ENCODE assay signal across 1 cellular context in the genomic region with DNA sequence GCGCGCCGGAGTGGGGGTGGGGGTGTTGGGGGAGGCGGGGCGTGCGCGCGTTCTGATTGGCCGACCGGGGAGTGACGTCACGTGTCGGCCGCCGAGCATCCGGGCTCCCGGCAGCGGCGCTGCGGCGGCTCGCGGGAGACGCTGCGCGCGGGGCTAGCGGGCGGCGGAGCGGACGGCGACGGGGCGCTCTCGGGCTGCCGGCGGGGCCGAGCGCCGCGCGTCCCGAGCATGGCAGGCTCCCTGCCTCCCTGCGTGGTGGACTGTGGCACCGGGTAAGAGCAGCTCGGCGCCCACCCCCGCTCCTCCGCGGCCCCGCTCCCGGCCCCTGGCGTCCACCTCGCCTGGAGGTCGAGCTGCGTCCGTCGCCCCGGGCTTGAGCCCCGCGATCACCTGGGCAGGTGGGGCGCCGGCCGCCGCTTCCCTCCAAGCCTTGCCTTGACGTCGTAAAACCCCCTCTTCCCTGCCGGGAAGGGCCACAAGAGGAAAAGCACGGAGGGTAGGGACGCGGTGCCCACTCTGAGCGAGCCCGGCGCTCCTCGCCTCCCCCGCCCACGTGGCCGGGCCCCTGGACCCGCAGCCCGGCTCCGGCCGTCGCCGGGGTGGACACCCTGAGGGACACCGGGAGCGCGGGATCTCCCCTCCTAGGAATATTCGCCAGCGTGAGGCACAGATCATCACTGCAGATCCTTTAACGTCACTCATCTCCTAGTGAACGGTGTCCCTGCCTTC.
TF ChIP-seq lines count a peak whose summit lies in the region.

ACTR3B (plus strand) TSS at position 98 of the 729 bp plus-strand sequence; CDS start at position 229, 131 bp downstream.

TF ChIP-seq in HEK293, 187 proteins besides CTCF, POLR2A, EP300 and RAD21 (continued from another document):
- TF ChIP-seq, protein P1, sequence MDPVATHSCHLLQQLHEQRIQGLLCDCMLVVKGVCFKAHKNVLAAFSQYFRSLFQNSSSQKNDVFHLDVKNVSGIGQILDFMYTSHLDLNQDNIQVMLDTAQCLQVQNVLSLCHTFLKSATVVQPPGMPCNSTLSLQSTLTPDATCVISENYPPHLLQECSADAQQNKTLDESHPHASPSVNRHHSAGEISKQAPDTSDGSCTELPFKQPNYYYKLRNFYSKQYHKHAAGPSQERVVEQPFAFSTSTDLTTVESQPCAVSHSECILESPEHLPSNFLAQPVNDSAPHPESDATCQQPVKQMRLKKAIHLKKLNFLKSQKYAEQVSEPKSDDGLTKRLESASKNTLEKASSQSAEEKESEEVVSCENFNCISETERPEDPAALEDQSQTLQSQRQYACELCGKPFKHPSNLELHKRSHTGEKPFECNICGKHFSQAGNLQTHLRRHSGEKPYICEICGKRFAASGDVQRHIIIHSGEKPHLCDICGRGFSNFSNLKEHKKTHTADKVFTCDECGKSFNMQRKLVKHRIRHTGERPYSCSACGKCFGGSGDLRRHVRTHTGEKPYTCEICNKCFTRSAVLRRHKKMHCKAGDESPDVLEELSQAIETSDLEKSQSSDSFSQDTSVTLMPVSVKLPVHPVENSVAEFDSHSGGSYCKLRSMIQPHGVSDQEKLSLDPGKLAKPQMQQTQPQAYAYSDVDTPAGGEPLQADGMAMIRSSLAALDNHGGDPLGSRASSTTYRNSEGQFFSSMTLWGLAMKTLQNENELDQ (tag by site-specific recombination; IDR thresholded peaks at IDR 0.05; ENCODE audit: low read depth) = no peak
- TF ChIP-seq, protein P2, sequence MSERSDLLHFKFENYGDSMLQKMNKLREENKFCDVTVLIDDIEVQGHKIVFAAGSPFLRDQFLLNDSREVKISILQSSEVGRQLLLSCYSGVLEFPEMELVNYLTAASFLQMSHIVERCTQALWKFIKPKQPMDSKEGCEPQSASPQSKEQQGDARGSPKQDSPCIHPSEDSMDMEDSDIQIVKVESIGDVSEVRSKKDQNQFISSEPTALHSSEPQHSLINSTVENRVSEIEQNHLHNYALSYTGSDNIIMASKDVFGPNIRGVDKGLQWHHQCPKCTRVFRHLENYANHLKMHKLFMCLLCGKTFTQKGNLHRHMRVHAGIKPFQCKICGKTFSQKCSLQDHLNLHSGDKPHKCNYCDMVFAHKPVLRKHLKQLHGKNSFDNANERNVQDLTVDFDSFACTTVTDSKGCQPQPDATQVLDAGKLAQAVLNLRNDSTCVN (tag by site-specific recombination; optimal IDR thresholded peaks at IDR 0.05) = peak; percentile 92
- TF ChIP-seq ZNF624 (tag by site-specific recombination; IDR thresholded peaks at IDR 0.05) = no peak
- TF ChIP-seq GLI4 (tag by site-specific recombination; IDR thresholded peaks at IDR 0.05) = no peak
- no peak for TF ChIP-seq MZF1 (tag by site-specific recombination; IDR thresholded peaks at IDR 0.05; ENCODE audit: borderline replicate concordance)
- TF ChIP-seq REPIN1 (tag by site-specific recombination; IDR thresholded peaks at IDR 0.05; ENCODE audit: low read depth) = no peak
- TF ChIP-seq, protein P3, sequence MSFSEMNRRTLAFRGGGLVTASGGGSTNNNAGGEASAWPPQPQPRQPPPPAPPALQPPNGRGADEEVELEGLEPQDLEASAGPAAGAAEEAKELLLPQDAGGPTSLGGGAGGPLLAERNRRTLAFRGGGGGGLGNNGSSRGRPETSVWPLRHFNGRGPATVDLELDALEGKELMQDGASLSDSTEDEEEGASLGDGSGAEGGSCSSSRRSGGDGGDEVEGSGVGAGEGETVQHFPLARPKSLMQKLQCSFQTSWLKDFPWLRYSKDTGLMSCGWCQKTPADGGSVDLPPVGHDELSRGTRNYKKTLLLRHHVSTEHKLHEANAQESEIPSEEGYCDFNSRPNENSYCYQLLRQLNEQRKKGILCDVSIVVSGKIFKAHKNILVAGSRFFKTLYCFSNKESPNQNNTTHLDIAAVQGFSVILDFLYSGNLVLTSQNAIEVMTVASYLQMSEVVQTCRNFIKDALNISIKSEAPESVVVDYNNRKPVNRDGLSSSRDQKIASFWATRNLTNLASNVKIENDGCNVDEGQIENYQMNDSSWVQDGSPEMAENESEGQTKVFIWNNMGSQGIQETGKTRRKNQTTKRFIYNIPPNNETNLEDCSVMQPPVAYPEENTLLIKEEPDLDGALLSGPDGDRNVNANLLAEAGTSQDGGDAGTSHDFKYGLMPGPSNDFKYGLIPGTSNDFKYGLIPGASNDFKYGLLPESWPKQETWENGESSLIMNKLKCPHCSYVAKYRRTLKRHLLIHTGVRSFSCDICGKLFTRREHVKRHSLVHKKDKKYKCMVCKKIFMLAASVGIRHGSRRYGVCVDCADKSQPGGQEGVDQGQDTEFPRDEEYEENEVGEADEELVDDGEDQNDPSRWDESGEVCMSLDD (tag by site-specific recombination; IDR thresholded peaks at IDR 0.05) = no peak
- TF ChIP-seq, protein P4, sequence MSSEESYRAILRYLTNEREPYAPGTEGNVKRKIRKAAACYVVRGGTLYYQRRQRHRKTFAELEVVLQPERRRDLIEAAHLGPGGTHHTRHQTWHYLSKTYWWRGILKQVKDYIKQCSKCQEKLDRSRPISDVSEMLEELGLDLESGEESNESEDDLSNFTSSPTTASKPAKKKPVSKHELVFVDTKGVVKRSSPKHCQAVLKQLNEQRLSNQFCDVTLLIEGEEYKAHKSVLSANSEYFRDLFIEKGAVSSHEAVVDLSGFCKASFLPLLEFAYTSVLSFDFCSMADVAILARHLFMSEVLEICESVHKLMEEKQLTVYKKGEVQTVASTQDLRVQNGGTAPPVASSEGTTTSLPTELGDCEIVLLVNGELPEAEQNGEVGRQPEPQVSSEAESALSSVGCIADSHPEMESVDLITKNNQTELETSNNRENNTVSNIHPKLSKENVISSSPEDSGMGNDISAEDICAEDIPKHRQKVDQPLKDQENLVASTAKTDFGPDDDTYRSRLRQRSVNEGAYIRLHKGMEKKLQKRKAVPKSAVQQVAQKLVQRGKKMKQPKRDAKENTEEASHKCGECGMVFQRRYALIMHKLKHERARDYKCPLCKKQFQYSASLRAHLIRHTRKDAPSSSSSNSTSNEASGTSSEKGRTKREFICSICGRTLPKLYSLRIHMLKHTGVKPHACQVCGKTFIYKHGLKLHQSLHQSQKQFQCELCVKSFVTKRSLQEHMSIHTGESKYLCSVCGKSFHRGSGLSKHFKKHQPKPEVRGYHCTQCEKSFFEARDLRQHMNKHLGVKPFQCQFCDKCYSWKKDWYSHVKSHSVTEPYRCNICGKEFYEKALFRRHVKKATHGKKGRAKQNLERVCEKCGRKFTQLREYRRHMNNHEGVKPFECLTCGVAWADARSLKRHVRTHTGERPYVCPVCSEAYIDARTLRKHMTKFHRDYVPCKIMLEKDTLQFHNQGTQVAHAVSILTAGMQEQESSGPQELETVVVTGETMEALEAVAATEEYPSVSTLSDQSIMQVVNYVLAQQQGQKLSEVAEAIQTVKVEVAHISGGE (tag by site-specific recombination; conservative IDR thresholded peaks at IDR 0.05; ENCODE audit: low read depth) = peak; percentile 24; the same call in 1 of the 2 replicates
- no peak for TF ChIP-seq HOXA7 (CRISPR knock-in tag; IDR thresholded peaks at IDR 0.05; ENCODE audit: borderline replicate concordance)
- no peak for TF ChIP-seq ZNF324 (tag by site-specific recombination; IDR thresholded peaks at IDR 0.05)
- TF ChIP-seq ZNF658 (tag by site-specific recombination; IDR thresholded peaks at IDR 0.05) = no peak
- TF ChIP-seq ZNF366 (tag by site-specific recombination; conservative IDR thresholded peaks at IDR 0.05) = 0 out of 2 replicates have a peak, but pooled peaks have one; percentile 19
- no peak for TF ChIP-seq ZNF2 (tag by site-specific recombination; IDR thresholded peaks at IDR 0.05)
- TF ChIP-seq ZNF140 (tag by site-specific recombination; IDR thresholded peaks at IDR 0.05) = no peak
- no peak for TF ChIP-seq YY1 (tag by site-specific recombination; IDR thresholded peaks at IDR 0.05)
- no peak for TF ChIP-seq ZNF138 (tag by site-specific recombination; IDR thresholded peaks at IDR 0.05; ENCODE audit: borderline replicate concordance)
- TF ChIP-seq ZNF223 (tag by site-specific recombination; IDR thresholded peaks at IDR 0.05) = no peak
- TF ChIP-seq ZNF843 (tag by site-specific recombination; IDR thresholded peaks at IDR 0.05) = no peak
- TF ChIP-seq ZNF302 (tag by site-specific recombination; IDR thresholded peaks at IDR 0.05; ENCODE audit: low read depth) = no peak
- TF ChIP-seq ZNF280C (tag by site-specific recombination; IDR thresholded peaks at IDR 0.05) = no peak
